In the genomic region with DNA sequence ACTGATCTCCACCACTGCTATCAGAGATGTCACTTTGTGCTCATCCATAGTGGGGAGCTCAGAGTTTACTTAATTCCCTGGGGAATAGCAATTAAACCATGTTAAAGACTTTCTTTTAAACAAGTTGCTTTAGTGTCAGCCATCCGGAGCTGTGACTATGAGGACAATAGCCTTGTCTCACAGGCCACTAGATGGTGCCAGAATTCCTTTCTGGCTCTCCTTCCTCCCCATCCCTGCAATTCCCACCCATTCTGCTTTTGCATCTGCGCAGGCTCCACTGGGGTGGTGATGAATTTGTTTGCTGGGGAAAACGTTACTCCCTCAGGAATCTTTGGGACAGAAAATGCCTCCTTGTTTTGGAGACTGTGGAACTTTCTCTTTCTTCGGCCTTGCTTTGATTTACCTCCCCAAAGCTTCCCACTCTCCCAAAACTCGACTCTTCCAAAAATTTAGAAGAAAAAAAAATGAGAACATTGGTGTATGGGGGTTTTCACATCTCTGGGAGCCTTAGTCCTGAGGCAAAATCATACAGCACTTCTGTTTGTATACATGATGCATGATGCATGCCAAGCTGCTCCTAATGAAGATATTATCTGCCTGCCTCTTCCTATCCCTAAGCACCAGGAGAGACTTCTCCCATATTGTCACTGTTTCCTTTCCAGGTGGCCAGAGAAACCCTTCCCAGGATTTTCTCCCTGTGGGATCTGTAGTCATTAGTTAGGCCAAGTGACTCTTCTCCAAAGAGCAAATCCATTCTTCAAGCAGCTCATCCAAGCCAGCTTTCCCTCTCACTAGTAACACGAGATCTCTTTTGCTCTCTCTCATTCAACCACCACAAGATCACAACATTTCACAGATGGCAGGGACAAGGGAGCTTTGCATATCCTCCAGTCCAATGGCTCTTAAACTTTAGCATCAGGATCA, we compare ENCODE assay signal across 9 cellular contexts.
DNase-seq lines count a peak whose midpoint lies in the region; ATAC-seq lines count a peak whose summit lies in the region.
"Had no signal": no experiment of that assay in that cellular context is flagged by ENCODE, and none has a peak within 500 bp of the region (broad histone marks: within the 10 kb centered on the region; RNA-seq: fewer than 3 reads in every experiment).

No MANE protein-coding gene starts in this region.

- no peak overlapping the region for H3K27ac Mint-ChIP-seq in CD8-positive, alpha-beta memory T cell

- CTCF ChIA-PET in CD8-positive, alpha-beta memory T cell (lab: Charles Lee) = no interaction called here

- POLR2A ChIA-PET in CD8-positive, alpha-beta memory T cell (lab: Charles Lee) = no interaction called here

- no peaks in the 10 kb centered on the region for H3K79me2 ChIP-seq in Karpas-422 (ENCODE audit: low read length)
- H3K79me2 ChIP-seq: parathyroid adenoma had no signal

- H3K4me1 ChIP-seq in Karpas-422 (ENCODE audit: low read length) = no peaks in the 10 kb centered on the region
- no peaks in the 10 kb centered on the region for H3K4me1 ChIP-seq in CD8-positive, alpha-beta memory T cell (ENCODE audit: insufficient read depth, low read length)
- H3K4me1 ChIP-seq: parathyroid adenoma had no signal

- no peaks in the 10 kb centered on the region for H3K9me2 ChIP-seq in Karpas-422 (replicated peaks; ENCODE audit: insufficient read depth, low read length)

- H3K9me3 ChIP-seq in Karpas-422 (ENCODE audit: low read length) = no peaks in the 10 kb centered on the region
- H3K9me3 ChIP-seq in CD8-positive, alpha-beta memory T cell (ENCODE audit: low read length) = no peaks in the 10 kb centered on the region

- no peaks in the 10 kb centered on the region for H3K36me3 Mint-ChIP-seq in CD8-positive, alpha-beta memory T cell

- H2AFZ ChIP-seq in Karpas-422 (ENCODE audit: low read length) = no peak overlapping the region
- H2AFZ ChIP-seq: parathyroid adenoma had no signal

- no peak overlapping the region for H3K4me3 Mint-ChIP-seq in CD8-positive, alpha-beta memory T cell

- H3K27ac ChIP-seq in Karpas-422 (ENCODE audit: low read length) = no peak overlapping the region
- H3K27ac ChIP-seq in CD8-positive, alpha-beta memory T cell (ENCODE audit: low read depth, low read length) = no peak overlapping the region
- H3K27ac ChIP-seq: parathyroid adenoma had no signal

- no peaks in the 10 kb centered on the region for H3K27me3 Mint-ChIP-seq in CD8-positive, alpha-beta memory T cell

- peaks cover 0 to 11% (median 2%) of the 10 kb centered on the region in 5 donors for H3K9me3 Mint-ChIP-seq in CD8-positive, alpha-beta memory T cell

- ATAC-seq in GM19463 (IDR thresholded peaks at IDR 0.05; ENCODE audit: unreplicated experiment) (no peak), GM18511 (IDR thresholded peaks at IDR 0.05; ENCODE audit: unreplicated experiment) (no peak)

- no peak overlapping the region for H3K9ac ChIP-seq in Karpas-422 (ENCODE audit: low read length)
- H3K9ac ChIP-seq: parathyroid adenoma had no signal

- no peaks in the 10 kb centered on the region for H4K20me1 ChIP-seq in Karpas-422 (ENCODE audit: insufficient read depth, low read depth, low read length)

- no peaks in the 10 kb centered on the region for H3K27me3 ChIP-seq in Karpas-422 (ENCODE audit: low read length)
- H3K27me3 ChIP-seq in CD8-positive, alpha-beta memory T cell (ENCODE audit: insufficient read depth, low read length, poor library complexity, severe bottlenecking) = no peaks in the 10 kb centered on the region

- H3K4me3 ChIP-seq in Karpas-422 (ENCODE audit: low read length) = no peak overlapping the region
- no peak overlapping the region for H3K4me3 ChIP-seq in CD8-positive, alpha-beta memory T cell (ENCODE audit: low read length)

- DNase-seq in EL = peak; percentile 47
- DNase-seq in Karpas-422 = peak; percentile 63
- DNase-seq in RPMI8226 = peak; percentile 19
- DNase-seq in glomerular visceral epithelial cell (ENCODE audit: extremely low spot score) = peak; percentile 58
- peak; percentile 68 for DNase-seq in renal cortical epithelial cell (ENCODE audit: low read depth)
- no peak for DNase-seq in CD8-positive, alpha-beta memory T cell

- H3K36me3 ChIP-seq in Karpas-422 (ENCODE audit: insufficient read depth, low read length) = no peaks in the 10 kb centered on the region
- no peaks in the 10 kb centered on the region for H3K36me3 ChIP-seq in CD8-positive, alpha-beta memory T cell (ENCODE audit: insufficient read depth, low read length)

- no peak overlapping the region for H3K4me2 ChIP-seq in Karpas-422 (ENCODE audit: low read depth, low read length, poor library complexity, severe bottlenecking)

- H3K4me1 Mint-ChIP-seq in CD8-positive, alpha-beta memory T cell = no peaks in the 10 kb centered on the region

Comparison
In these comparisons a context has a peak if more than half of its experiments do, and no peak if none do; other contexts are left out.
1. DNase-seq: peak in EL (single experiment), Karpas-422 (single experiment), RPMI8226 (single experiment), glomerular visceral epithelial cell (single experiment) and renal cortical epithelial cell (single experiment); none in CD8-positive, alpha-beta memory T cell (0 of 5).